6 cellular contexts compared by ENCODE assay signal in genomic region chr15:47119349-47119748, GRCh38.
"Had no signal": no experiment of that assay in that cellular context is flagged by ENCODE, and none has a peak within 500 bp of the region (broad histone marks: within the 10 kb centered on the region; RNA-seq: fewer than 3 reads in every experiment).

No MANE protein-coding gene starts in this region.

- H3K4me3 ChIP-seq: K562 had no signal

- DNase-seq: IMR-90, KBM-7, KG1 had no signal

- H3K27ac ChIP-seq: HL-60 had no signal

- ATAC-seq: HepG2, K562 had no signal
